In the genomic region with DNA sequence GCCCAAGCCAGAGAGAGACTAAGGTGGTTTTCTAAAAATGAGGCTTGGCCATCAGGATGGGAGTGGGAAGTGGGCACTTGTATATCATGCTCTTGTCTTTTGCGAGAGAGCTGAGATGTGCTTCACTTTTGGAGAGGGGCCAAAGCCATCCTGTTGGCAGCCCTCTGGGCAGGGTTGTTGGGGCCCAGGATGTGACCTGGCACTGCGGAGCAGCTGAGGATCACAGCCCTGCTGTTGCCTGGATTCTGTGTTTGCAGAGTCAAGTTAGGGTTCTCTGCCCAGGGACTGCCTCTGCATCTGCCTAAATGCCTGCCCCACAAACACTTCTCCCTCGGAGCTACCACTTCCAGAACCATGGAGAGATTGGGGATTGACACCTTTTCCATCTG, we compare ENCODE assay signal across 1 cellular context.
TF ChIP-seq lines count a peak whose summit lies in the region.

No MANE protein-coding gene starts in this region.

TF ChIP-seq in HepG2, 621 proteins besides CTCF, POLR2A, EP300 and RAD21 (continued from another document):
- TF ChIP-seq, protein P1, sequence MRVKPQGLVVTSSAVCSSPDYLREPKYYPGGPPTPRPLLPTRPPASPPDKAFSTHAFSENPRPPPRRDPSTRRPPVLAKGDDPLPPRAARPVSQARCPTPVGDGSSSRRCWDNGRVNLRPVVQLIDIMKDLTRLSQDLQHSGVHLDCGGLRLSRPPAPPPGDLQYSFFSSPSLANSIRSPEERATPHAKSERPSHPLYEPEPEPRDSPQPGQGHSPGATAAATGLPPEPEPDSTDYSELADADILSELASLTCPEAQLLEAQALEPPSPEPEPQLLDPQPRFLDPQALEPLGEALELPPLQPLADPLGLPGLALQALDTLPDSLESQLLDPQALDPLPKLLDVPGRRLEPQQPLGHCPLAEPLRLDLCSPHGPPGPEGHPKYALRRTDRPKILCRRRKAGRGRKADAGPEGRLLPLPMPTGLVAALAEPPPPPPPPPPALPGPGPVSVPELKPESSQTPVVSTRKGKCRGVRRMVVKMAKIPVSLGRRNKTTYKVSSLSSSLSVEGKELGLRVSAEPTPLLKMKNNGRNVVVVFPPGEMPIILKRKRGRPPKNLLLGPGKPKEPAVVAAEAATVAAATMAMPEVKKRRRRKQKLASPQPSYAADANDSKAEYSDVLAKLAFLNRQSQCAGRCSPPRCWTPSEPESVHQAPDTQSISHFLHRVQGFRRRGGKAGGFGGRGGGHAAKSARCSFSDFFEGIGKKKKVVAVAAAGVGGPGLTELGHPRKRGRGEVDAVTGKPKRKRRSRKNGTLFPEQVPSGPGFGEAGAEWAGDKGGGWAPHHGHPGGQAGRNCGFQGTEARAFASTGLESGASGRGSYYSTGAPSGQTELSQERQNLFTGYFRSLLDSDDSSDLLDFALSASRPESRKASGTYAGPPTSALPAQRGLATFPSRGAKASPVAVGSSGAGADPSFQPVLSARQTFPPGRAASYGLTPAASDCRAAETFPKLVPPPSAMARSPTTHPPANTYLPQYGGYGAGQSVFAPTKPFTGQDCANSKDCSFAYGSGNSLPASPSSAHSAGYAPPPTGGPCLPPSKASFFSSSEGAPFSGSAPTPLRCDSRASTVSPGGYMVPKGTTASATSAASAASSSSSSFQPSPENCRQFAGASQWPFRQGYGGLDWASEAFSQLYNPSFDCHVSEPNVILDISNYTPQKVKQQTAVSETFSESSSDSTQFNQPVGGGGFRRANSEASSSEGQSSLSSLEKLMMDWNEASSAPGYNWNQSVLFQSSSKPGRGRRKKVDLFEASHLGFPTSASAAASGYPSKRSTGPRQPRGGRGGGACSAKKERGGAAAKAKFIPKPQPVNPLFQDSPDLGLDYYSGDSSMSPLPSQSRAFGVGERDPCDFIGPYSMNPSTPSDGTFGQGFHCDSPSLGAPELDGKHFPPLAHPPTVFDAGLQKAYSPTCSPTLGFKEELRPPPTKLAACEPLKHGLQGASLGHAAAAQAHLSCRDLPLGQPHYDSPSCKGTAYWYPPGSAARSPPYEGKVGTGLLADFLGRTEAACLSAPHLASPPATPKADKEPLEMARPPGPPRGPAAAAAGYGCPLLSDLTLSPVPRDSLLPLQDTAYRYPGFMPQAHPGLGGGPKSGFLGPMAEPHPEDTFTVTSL (CRISPR knock-in tag; IDR thresholded peaks at IDR 0.05; ENCODE audit: borderline replicate concordance): no peak
- no peak for TF ChIP-seq ZNF224 (CRISPR knock-in tag; IDR thresholded peaks at IDR 0.05)
- no peak for TF ChIP-seq ZNF83 (CRISPR knock-in tag; IDR thresholded peaks at IDR 0.05; ENCODE audit: borderline replicate concordance)
- TF ChIP-seq ISX (CRISPR knock-in tag; conservative IDR thresholded peaks at IDR 0.05): no peak
- TF ChIP-seq ZNF3 (CRISPR knock-in tag; IDR thresholded peaks at IDR 0.05): no peak
- TF ChIP-seq ELF4 (CRISPR knock-in tag; IDR thresholded peaks at IDR 0.05; ENCODE audit: borderline replicate concordance): no peak
- TF ChIP-seq MAZ (IDR thresholded peaks at IDR 0.05; ENCODE audit: borderline replicate concordance, low read depth, low read length): no peak
- TF ChIP-seq MAZ (CRISPR knock-in tag; IDR thresholded peaks at IDR 0.05; ENCODE audit: low read depth): no peak
- TF ChIP-seq NFE2L2 (IDR thresholded peaks at IDR 0.05; ENCODE audit: low read length): no peak
- no peak for TF ChIP-seq ESRRA (CRISPR knock-in tag; IDR thresholded peaks at IDR 0.05; ENCODE audit: low read depth)
- no peak for TF ChIP-seq ZZZ3 (CRISPR knock-in tag; IDR thresholded peaks at IDR 0.05; ENCODE audit: borderline replicate concordance)
- TF ChIP-seq, protein P2, sequence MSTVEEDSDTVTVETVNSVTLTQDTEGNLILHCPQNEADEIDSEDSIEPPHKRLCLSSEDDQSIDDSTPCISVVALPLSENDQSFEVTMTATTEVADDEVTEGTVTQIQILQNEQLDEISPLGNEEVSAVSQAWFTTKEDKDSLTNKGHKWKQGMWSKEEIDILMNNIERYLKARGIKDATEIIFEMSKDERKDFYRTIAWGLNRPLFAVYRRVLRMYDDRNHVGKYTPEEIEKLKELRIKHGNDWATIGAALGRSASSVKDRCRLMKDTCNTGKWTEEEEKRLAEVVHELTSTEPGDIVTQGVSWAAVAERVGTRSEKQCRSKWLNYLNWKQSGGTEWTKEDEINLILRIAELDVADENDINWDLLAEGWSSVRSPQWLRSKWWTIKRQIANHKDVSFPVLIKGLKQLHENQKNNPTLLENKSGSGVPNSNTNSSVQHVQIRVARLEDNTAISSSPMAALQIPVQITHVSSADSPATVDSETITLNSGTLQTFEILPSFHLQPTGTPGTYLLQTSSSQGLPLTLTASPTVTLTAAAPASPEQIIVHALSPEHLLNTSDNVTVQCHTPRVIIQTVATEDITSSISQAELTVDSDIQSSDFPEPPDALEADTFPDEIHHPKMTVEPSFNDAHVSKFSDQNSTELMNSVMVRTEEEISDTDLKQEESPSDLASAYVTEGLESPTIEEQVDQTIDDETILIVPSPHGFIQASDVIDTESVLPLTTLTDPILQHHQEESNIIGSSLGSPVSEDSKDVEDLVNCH (CRISPR knock-in tag; IDR thresholded peaks at IDR 0.05): no peak
- TF ChIP-seq, protein P3, sequence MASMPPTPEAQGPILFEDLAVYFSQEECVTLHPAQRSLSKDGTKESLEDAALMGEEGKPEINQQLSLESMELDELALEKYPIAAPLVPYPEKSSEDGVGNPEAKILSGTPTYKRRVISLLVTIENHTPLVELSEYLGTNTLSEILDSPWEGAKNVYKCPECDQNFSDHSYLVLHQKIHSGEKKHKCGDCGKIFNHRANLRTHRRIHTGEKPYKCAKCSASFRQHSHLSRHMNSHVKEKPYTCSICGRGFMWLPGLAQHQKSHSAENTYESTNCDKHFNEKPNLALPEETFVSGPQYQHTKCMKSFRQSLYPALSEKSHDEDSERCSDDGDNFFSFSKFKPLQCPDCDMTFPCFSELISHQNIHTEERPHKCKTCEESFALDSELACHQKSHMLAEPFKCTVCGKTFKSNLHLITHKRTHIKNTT (CRISPR knock-in tag; IDR thresholded peaks at IDR 0.05): no peak
- TF ChIP-seq, protein P4, sequence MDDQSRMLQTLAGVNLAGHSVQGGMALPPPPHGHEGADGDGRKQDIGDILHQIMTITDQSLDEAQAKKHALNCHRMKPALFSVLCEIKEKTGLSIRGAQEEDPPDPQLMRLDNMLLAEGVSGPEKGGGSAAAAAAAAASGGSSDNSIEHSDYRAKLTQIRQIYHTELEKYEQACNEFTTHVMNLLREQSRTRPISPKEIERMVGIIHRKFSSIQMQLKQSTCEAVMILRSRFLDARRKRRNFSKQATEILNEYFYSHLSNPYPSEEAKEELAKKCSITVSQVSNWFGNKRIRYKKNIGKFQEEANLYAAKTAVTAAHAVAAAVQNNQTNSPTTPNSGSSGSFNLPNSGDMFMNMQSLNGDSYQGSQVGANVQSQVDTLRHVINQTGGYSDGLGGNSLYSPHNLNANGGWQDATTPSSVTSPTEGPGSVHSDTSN (CRISPR knock-in tag; IDR thresholded peaks at IDR 0.05; ENCODE audit: borderline replicate concordance): no peak
- TF ChIP-seq HOXD1 (CRISPR knock-in tag; IDR thresholded peaks at IDR 0.05): no peak
- no peak for TF ChIP-seq ZNF235 (CRISPR knock-in tag; IDR thresholded peaks at IDR 0.05; ENCODE audit: borderline replicate concordance)
- TF ChIP-seq, protein P5, sequence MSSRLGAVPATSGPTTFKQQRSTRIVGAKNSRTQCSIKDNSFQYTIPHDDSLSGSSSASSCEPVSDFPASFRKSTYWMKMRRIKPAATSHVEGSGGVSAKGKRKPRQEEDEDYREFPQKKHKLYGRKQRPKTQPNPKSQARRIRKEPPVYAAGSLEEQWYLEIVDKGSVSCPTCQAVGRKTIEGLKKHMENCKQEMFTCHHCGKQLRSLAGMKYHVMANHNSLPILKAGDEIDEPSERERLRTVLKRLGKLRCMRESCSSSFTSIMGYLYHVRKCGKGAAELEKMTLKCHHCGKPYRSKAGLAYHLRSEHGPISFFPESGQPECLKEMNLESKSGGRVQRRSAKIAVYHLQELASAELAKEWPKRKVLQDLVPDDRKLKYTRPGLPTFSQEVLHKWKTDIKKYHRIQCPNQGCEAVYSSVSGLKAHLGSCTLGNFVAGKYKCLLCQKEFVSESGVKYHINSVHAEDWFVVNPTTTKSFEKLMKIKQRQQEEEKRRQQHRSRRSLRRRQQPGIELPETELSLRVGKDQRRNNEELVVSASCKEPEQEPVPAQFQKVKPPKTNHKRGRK (CRISPR knock-in tag; IDR thresholded peaks at IDR 0.05): no peak
TF ChIP-seq in HepG2: peak in this region for 0.
